Comparison of ENCODE assay signal across 1 cellular context in genomic region chr7:108012499-108013430, GRCh38.
TF ChIP-seq lines count a peak whose summit lies in the region.

No MANE protein-coding gene starts in this region.

TF ChIP-seq in K562, 482 proteins besides CTCF, POLR2A, EP300 and RAD21 (continued from another document):
- TF ChIP-seq, protein P1, sequence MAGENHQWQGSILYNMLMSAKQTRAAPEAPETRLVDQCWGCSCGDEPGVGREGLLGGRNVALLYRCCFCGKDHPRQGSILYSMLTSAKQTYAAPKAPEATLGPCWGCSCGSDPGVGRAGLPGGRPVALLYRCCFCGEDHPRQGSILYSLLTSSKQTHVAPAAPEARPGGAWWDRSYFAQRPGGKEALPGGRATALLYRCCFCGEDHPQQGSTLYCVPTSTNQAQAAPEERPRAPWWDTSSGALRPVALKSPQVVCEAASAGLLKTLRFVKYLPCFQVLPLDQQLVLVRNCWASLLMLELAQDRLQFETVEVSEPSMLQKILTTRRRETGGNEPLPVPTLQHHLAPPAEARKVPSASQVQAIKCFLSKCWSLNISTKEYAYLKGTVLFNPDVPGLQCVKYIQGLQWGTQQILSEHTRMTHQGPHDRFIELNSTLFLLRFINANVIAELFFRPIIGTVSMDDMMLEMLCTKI (IDR thresholded peaks at IDR 0.05; ENCODE audit: partially characterized antibody): no peak
- peak; percentile 39; the same call in 1 of the 2 replicates for TF ChIP-seq CREB3L1 (IDR thresholded peaks at IDR 0.05; ENCODE audit: borderline replicate concordance, low read depth)
- no peak for TF ChIP-seq DEAF1 (CRISPR knock-in tag; IDR thresholded peaks at IDR 0.05)
- peak; percentile 85 for TF ChIP-seq NR2C1 (IDR thresholded peaks at IDR 0.05)
- peak; percentile 88 for TF ChIP-seq NR2C1 (tag; IDR thresholded peaks at IDR 0.05)
- peak; percentile 95 to 96 for TF ChIP-seq TRIM24 (IDR thresholded peaks at IDR 0.05)
- no peak for TF ChIP-seq ZFP91 (CRISPR knock-in tag; IDR thresholded peaks at IDR 0.05)
- TF ChIP-seq ZNF609 (CRISPR knock-in tag; IDR thresholded peaks at IDR 0.05; ENCODE audit: borderline replicate concordance): no peak
- peak; percentile 96; the same call in 1 of the 2 replicates for TF ChIP-seq PHF21A (IDR thresholded peaks at IDR 0.05; ENCODE audit: borderline replicate concordance, low read depth)
- peak; percentile 71 for TF ChIP-seq GTF2E2 (tag; IDR thresholded peaks at IDR 0.05)
- no peak for TF ChIP-seq ZNF3 (CRISPR knock-in tag; IDR thresholded peaks at IDR 0.05)
- TF ChIP-seq CSDE1 (IDR thresholded peaks at IDR 0.05): no peak
